ENCODE assay signal across 15 cellular contexts in the genomic region with DNA sequence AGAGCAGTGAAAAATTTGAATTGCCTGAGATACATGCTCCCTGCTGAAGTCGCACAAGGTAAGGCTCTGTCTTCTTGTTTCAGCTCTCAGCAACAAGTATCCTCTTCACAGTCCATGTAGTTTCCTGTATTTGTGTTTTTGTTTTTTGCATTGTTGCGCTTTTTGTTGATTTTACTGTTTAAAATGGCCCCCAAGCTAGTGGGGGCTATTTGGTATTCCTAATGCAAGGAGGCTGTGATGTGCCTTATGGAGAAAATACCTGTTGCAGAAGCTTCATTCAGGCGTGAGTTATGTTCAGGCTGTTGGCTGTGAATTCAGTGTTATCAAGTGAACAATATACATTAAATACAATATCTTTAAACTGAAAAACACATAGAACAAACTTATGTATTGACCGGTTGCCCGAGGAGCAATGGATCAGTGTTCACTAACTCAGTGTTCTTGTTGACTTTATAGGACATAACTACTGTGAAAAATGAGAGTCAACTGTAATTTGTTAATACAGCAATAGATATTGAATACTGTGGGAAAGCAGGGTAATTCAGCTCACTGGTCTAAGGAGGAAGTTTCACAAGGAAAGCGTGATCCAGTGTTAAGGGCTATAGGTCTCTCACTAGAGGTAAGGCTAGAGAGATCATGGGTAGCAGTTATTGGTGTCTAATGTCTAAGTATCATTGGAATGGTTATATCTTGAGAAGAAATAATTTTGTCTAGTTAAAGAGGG.
DNase-seq lines count a peak whose midpoint lies in the region; ATAC-seq and TF ChIP-seq lines count a peak whose summit lies in the region.
"Had no signal": no experiment of that assay in that cellular context is flagged by ENCODE, and none has a peak within 500 bp of the region (broad histone marks: within the 10 kb centered on the region; RNA-seq: fewer than 3 reads in every experiment).

No MANE protein-coding gene starts in this region.

- 85% methylated on average over 6 of the region's 6 CpGs for WGBS in esophagus muscularis mucosa
- WGBS in spleen, 5 donors, result 82 to 95% (median 86%) methylated on average over 6 of the region's 6 CpGs
- no CpG with 5 or more reads among the region's 6 CpGs for WGBS in neuronal stem cell (ENCODE audit: extremely low coverage in 2 of 2, insufficient read length in 2 of 2, insufficient replicate concordance in 1 of 2), 2 donors

- DNase-seq in Right ventricle myocardium superior (no peak), cardiac septum (ENCODE audit: low spot score) (no peak), esophagus muscularis mucosa (ENCODE audit: extremely low spot score) (no peak), nephron progenitor cell (no peak), spleen (no peak), NCI-H2227 treated with DMSO at 0.1 percent for 48 hours (lab: John Stamatoyannopoulos, UW) (no peak), DMS153 (lab: John Stamatoyannopoulos, UW) (no peak), neuronal stem cell (ENCODE audit: low spot score) (no peak)
- DNase-seq: CD8-positive, alpha-beta memory T cell; DND-41; NCI-H1105; NCI-H1694; NCI-H226; NCI-H524 treated with DMSO at 0.1 percent for 48 hours had no signal

- no peak overlapping the region for H2BK15ac ChIP-seq in neuronal stem cell (ENCODE audit: low read length)

- no peaks in the 10 kb centered on the region for H3K36me3 Mint-ChIP-seq in nephron progenitor cell (ENCODE audit: low read depth)

- H3K4me2 ChIP-seq in neuronal stem cell (ENCODE audit: insufficient read depth, low read length, poor library complexity, severe bottlenecking), result no peak overlapping the region
- H3K4me2 ChIP-seq: KMS-11 had no signal

- H3K36me3 ChIP-seq in esophagus muscularis mucosa, result peaks cover 0 to 16% (median 4%) of the 10 kb centered on the region in 4 donors
- no peaks in the 10 kb centered on the region for H3K36me3 ChIP-seq in spleen
- H3K36me3 ChIP-seq in neuronal stem cell (replicated peaks in 1 of 2; ENCODE audit: control insufficient read depth in 2 of 2, insufficient read depth in 2 of 2, low read length in 2 of 2), result no peaks in the 10 kb centered on the region

- H3K4ac ChIP-seq in neuronal stem cell (ENCODE audit: low read length), result no peak overlapping the region

- no peak overlapping the region for H2BK120ac ChIP-seq in neuronal stem cell (ENCODE audit: low read depth, low read length)

- H2BK5ac ChIP-seq in neuronal stem cell (ENCODE audit: low read length), result no peak overlapping the region

- H3K9me3 ChIP-seq in esophagus muscularis mucosa (no peaks in the 10 kb centered on the region), spleen (no peaks in the 10 kb centered on the region), neuronal stem cell (replicated peaks in 1 of 2; ENCODE audit: control insufficient read depth in 2 of 2, insufficient read depth in 1 of 2, low read depth in 1 of 2, low read length in 2 of 2) (no peaks in the 10 kb centered on the region)

- H3K27me3 Mint-ChIP-seq in nephron progenitor cell (ENCODE audit: low read depth, poor library complexity), result peaks cover 3% of the 10 kb centered on the region

- no peak overlapping the region for H2BK12ac ChIP-seq in neuronal stem cell (ENCODE audit: low read length)

- TF ChIP-seq POLR2A in esophagus muscularis mucosa (IDR thresholded peaks at IDR 0.05; ENCODE audit: low read depth), result no peak
- TF ChIP-seq POLR2A in spleen (IDR thresholded peaks at IDR 0.05), result no peak

- H3K9me3 Mint-ChIP-seq in nephron progenitor cell, result peaks cover 9% of the 10 kb centered on the region
- H3K9me3 Mint-ChIP-seq: CD8-positive, alpha-beta memory T cell had no signal

- H4K8ac ChIP-seq in neuronal stem cell (ENCODE audit: low read depth, low read length), result no peak overlapping the region

- peaks cover 0 to 16% (median 12%) of the 10 kb centered on the region in 4 donors for H3K4me1 ChIP-seq in esophagus muscularis mucosa
- H3K4me1 ChIP-seq in spleen, result peaks cover 0 to 52% (median 5%) of the 10 kb centered on the region in 6 donors
- peaks cover 0 to 12% of the 10 kb centered on the region in 2 donors for H3K4me1 ChIP-seq in neuronal stem cell (ENCODE audit: control insufficient read depth in 2 of 2, insufficient read depth in 1 of 2, low read depth in 1 of 2, low read length in 2 of 2)

- peak overlapping the region; percentile 69 for H3K27ac Mint-ChIP-seq in nephron progenitor cell
- H3K27ac Mint-ChIP-seq: CD8-positive, alpha-beta memory T cell had no signal

- no peak overlapping the region for H2AFZ ChIP-seq in neuronal stem cell (ENCODE audit: low read length)

- H3K4me3 ChIP-seq in esophagus muscularis mucosa (no peak overlapping the region), spleen (peak overlapping the region in 2 of 8 donors; percentile 7 to 35), neuronal stem cell (ENCODE audit: low read length in 2 of 2) (no peak overlapping the region)

- H3K27me3 ChIP-seq in esophagus muscularis mucosa, result peaks cover 0 to 2% (median 0%) of the 10 kb centered on the region in 4 donors
- H3K27me3 ChIP-seq in spleen (replicated peaks in 1 of 7), result no peaks in the 10 kb centered on the region
- H3K27me3 ChIP-seq in neuronal stem cell (ENCODE audit: control insufficient read depth in 3 of 3, insufficient read depth in 3 of 3, low read depth in 1 of 3, low read length in 3 of 3), result no peaks in the 10 kb centered on the region

- H2AK5ac ChIP-seq in neuronal stem cell (ENCODE audit: low read depth, low read length), result no peak overlapping the region

- no peak overlapping the region for H3K18ac ChIP-seq in neuronal stem cell (ENCODE audit: low read length)

- H3K23ac ChIP-seq in neuronal stem cell (ENCODE audit: low read depth, low read length, poor library complexity), result no peak overlapping the region

- no peak for TF ChIP-seq EP300 in esophagus muscularis mucosa (IDR thresholded peaks at IDR 0.05)

- peak; percentile 21 for ATAC-seq in Right ventricle myocardium superior (ENCODE audit: poor library complexity)

- H3K4me3 Mint-ChIP-seq in nephron progenitor cell, result no peak overlapping the region
- H3K4me3 Mint-ChIP-seq: CD8-positive, alpha-beta memory T cell had no signal

- H3K14ac ChIP-seq in neuronal stem cell (ENCODE audit: low read length), result no peak overlapping the region

- TF ChIP-seq CTCF in esophagus muscularis mucosa (IDR thresholded peaks at IDR 0.05) (no peak), nephron progenitor cell (IDR thresholded peaks at IDR 0.05) (no peak), spleen (IDR thresholded peaks at IDR 0.05 in 8 of 11, conservative IDR thresholded peaks at IDR 0.05 in 3 of 11) (no peak)

- H3K79me1 ChIP-seq in neuronal stem cell (ENCODE audit: low read depth, low read length), result no peaks in the 10 kb centered on the region

- intact Hi-C loops in Right ventricle myocardium superior (cut with DNase I) (loop anchor here (5.0 kb wide), 1 partner anchor 47 kb away; no protein-coding TSS in a partner anchor), cardiac septum (cut with DNase I) (no loop called here), esophagus muscularis mucosa (cut with DNase I) (no loop called here), spleen (cut with DNase I; ENCODE audit: low total_unique reads) (no loop called here)

- H3K9ac ChIP-seq in neuronal stem cell (ENCODE audit: low read depth, low read length, poor library complexity), result no peak overlapping the region
- H3K9ac ChIP-seq: KMS-11 had no signal

- peak overlapping the region in 3 of 4 donors; percentile 7 to 36 (median 35) for H3K27ac ChIP-seq in esophagus muscularis mucosa (replicated peaks in 1 of 4)
- peak overlapping the region in 5 of 8 donors; percentile 33 to 75 (median 65) for H3K27ac ChIP-seq in spleen
- H3K27ac ChIP-seq in neuronal stem cell (replicated peaks; ENCODE audit: low read length), result no peak overlapping the region
- H3K27ac ChIP-seq: KMS-11 had no signal

- no peak overlapping the region for H4K91ac ChIP-seq in neuronal stem cell (ENCODE audit: low read depth, low read length, poor library complexity)

- peaks cover 42% of the 10 kb centered on the region for H3K4me1 Mint-ChIP-seq in nephron progenitor cell
